1 cellular context compared by ENCODE assay signal in genomic region chr6:31822038-31822821, GRCh38.
TF ChIP-seq lines count a peak whose summit lies in the region.

No MANE protein-coding gene starts in this region.

TF ChIP-seq in HepG2, 621 proteins besides CTCF, POLR2A, EP300 and RAD21 (continued from another document and continues in another):
- TF ChIP-seq, protein P1, sequence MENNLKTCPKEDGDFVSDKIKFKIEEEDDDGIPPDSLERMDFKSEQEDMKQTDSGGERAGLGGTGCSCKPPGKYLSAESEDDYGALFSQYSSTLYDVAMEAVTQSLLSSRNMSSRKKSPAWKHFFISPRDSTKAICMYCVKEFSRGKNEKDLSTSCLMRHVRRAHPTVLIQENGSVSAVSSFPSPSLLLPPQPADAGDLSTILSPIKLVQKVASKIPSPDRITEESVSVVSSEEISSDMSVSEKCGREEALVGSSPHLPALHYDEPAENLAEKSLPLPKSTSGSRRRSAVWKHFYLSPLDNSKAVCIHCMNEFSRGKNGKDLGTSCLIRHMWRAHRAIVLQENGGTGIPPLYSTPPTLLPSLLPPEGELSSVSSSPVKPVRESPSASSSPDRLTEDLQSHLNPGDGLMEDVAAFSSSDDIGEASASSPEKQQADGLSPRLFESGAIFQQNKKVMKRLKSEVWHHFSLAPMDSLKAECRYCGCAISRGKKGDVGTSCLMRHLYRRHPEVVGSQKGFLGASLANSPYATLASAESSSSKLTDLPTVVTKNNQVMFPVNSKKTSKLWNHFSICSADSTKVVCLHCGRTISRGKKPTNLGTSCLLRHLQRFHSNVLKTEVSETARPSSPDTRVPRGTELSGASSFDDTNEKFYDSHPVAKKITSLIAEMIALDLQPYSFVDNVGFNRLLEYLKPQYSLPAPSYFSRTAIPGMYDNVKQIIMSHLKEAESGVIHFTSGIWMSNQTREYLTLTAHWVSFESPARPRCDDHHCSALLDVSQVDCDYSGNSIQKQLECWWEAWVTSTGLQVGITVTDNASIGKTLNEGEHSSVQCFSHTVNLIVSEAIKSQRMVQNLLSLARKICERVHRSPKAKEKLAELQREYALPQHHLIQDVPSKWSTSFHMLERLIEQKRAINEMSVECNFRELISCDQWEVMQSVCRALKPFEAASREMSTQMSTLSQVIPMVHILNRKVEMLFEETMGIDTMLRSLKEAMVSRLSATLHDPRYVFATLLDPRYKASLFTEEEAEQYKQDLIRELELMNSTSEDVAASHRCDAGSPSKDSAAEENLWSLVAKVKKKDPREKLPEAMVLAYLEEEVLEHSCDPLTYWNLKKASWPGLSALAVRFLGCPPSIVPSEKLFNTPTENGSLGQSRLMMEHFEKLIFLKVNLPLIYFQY (CRISPR knock-in tag; IDR thresholded peaks at IDR 0.05; ENCODE audit: borderline replicate concordance): no peak; the same call in 1 of the 2 replicates
- TF ChIP-seq HOXD1 (CRISPR knock-in tag; IDR thresholded peaks at IDR 0.05): no peak
- TF ChIP-seq HDAC6 (IDR thresholded peaks at IDR 0.05; ENCODE audit: low read depth, low read length): no peak
- TF ChIP-seq TRIM24 (CRISPR knock-in tag; IDR thresholded peaks at IDR 0.05): no peak
- TF ChIP-seq HMGA1 (CRISPR knock-in tag; conservative IDR thresholded peaks at IDR 0.05): no peak
- TF ChIP-seq ZSCAN25 (CRISPR knock-in tag; IDR thresholded peaks at IDR 0.05): peak; percentile 78
- TF ChIP-seq SNAPC5 (CRISPR knock-in tag; IDR thresholded peaks at IDR 0.05; ENCODE audit: borderline replicate concordance): no peak
- no peak for TF ChIP-seq ZNF546 (CRISPR knock-in tag; conservative IDR thresholded peaks at IDR 0.05)
- TF ChIP-seq SRSF4 (IDR thresholded peaks at IDR 0.05; ENCODE audit: low read depth, low read length, poor library complexity, severe bottlenecking): no peak
- TF ChIP-seq NKX3-1 (CRISPR knock-in tag; IDR thresholded peaks at IDR 0.05): no peak; the same call in 1 of the 2 replicates
- TF ChIP-seq ARNT (IDR thresholded peaks at IDR 0.05): no peak
- no peak for TF ChIP-seq RFXAP (CRISPR knock-in tag; IDR thresholded peaks at IDR 0.05; ENCODE audit: borderline replicate concordance)
- 0 out of 2 replicates have a peak, but pooled peaks have one; percentile 39 for TF ChIP-seq ESRRA (CRISPR knock-in tag; IDR thresholded peaks at IDR 0.05; ENCODE audit: low read depth)
- peak; percentile 27; the same call in 1 of the 2 replicates for TF ChIP-seq HNF1B (CRISPR knock-in tag; IDR thresholded peaks at IDR 0.05)
- TF ChIP-seq DR1 (CRISPR knock-in tag; IDR thresholded peaks at IDR 0.05): no peak
- TF ChIP-seq GABPB1 (CRISPR knock-in tag; IDR thresholded peaks at IDR 0.05): peak; percentile 10; the same call in 1 of the 2 replicates
- no peak for TF ChIP-seq ARNT2 (CRISPR knock-in tag; IDR thresholded peaks at IDR 0.05; ENCODE audit: low read depth)
- TF ChIP-seq ZNF34 (CRISPR knock-in tag; IDR thresholded peaks at IDR 0.05; ENCODE audit: borderline replicate concordance): no peak
- TF ChIP-seq ZBTB38 (CRISPR knock-in tag; IDR thresholded peaks at IDR 0.05): no peak
- TF ChIP-seq, protein P2, sequence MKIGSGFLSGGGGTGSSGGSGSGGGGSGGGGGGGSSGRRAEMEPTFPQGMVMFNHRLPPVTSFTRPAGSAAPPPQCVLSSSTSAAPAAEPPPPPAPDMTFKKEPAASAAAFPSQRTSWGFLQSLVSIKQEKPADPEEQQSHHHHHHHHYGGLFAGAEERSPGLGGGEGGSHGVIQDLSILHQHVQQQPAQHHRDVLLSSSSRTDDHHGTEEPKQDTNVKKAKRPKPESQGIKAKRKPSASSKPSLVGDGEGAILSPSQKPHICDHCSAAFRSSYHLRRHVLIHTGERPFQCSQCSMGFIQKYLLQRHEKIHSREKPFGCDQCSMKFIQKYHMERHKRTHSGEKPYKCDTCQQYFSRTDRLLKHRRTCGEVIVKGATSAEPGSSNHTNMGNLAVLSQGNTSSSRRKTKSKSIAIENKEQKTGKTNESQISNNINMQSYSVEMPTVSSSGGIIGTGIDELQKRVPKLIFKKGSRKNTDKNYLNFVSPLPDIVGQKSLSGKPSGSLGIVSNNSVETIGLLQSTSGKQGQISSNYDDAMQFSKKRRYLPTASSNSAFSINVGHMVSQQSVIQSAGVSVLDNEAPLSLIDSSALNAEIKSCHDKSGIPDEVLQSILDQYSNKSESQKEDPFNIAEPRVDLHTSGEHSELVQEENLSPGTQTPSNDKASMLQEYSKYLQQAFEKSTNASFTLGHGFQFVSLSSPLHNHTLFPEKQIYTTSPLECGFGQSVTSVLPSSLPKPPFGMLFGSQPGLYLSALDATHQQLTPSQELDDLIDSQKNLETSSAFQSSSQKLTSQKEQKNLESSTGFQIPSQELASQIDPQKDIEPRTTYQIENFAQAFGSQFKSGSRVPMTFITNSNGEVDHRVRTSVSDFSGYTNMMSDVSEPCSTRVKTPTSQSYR (CRISPR knock-in tag; IDR thresholded peaks at IDR 0.05; ENCODE audit: borderline replicate concordance): no peak; the same call in 1 of the 2 replicates
- 0 out of 2 replicates have a peak, but pooled peaks have one; percentile 49 for TF ChIP-seq ZNF33B (CRISPR knock-in tag; IDR thresholded peaks at IDR 0.05)
- 0 out of 2 replicates have a peak, but pooled peaks have one; percentile 57 for TF ChIP-seq ZNF224 (CRISPR knock-in tag; IDR thresholded peaks at IDR 0.05)
- peak; percentile 42; the same call in 1 of the 2 replicates for TF ChIP-seq SAP130 (CRISPR knock-in tag; IDR thresholded peaks at IDR 0.05; ENCODE audit: low read depth)
- peak; percentile 11; the same call in 1 of the 2 replicates for TF ChIP-seq HDAC2 (CRISPR knock-in tag; IDR thresholded peaks at IDR 0.05)
- TF ChIP-seq, protein P3, sequence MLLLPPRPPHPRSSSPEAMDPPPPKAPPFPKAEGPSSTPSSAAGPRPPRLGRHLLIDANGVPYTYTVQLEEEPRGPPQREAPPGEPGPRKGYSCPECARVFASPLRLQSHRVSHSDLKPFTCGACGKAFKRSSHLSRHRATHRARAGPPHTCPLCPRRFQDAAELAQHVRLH (CRISPR knock-in tag; IDR thresholded peaks at IDR 0.05; ENCODE audit: borderline replicate concordance, low read depth): no peak
- peak; percentile 56 for TF ChIP-seq SALL1 (CRISPR knock-in tag; IDR thresholded peaks at IDR 0.05)
- TF ChIP-seq, protein P4, sequence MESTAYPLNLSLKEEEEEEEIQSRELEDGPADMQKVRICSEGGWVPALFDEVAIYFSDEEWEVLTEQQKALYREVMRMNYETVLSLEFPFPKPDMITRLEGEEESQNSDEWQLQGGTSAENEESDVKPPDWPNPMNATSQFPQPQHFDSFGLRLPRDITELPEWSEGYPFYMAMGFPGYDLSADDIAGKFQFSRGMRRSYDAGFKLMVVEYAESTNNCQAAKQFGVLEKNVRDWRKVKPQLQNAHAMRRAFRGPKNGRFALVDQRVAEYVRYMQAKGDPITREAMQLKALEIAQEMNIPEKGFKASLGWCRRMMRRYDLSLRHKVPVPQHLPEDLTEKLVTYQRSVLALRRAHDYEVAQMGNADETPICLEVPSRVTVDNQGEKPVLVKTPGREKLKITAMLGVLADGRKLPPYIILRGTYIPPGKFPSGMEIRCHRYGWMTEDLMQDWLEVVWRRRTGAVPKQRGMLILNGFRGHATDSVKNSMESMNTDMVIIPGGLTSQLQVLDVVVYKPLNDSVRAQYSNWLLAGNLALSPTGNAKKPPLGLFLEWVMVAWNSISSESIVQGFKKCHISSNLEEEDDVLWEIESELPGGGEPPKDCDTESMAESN (CRISPR knock-in tag; conservative IDR thresholded peaks at IDR 0.05): no peak
- no peak for TF ChIP-seq ZFP82 (CRISPR knock-in tag; IDR thresholded peaks at IDR 0.05; ENCODE audit: borderline replicate concordance)
- no peak for TF ChIP-seq ZFP62 (CRISPR knock-in tag; IDR thresholded peaks at IDR 0.05)
- TF ChIP-seq FOXK1 (CRISPR knock-in tag; IDR thresholded peaks at IDR 0.05; ENCODE audit: borderline replicate concordance, low read depth): peak; percentile 10; the same call in 1 of the 2 replicates
- no peak for TF ChIP-seq FOSL1 (CRISPR knock-in tag; IDR thresholded peaks at IDR 0.05; ENCODE audit: borderline replicate concordance)
- TF ChIP-seq ZSCAN30 (CRISPR knock-in tag; IDR thresholded peaks at IDR 0.05): no peak
- TF ChIP-seq, protein P5, sequence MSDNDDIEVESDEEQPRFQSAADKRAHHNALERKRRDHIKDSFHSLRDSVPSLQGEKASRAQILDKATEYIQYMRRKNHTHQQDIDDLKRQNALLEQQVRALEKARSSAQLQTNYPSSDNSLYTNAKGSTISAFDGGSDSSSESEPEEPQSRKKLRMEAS (IDR thresholded peaks at IDR 0.05): peak; percentile 56
- 0 out of 2 replicates have a peak, but pooled peaks have one; percentile 19 for TF ChIP-seq ZFP36L1 (CRISPR knock-in tag; IDR thresholded peaks at IDR 0.05)
- TF ChIP-seq HMGXB4 (CRISPR knock-in tag; IDR thresholded peaks at IDR 0.05; ENCODE audit: borderline replicate concordance in 1 of 2, low read depth in 1 of 2): no peak; a peak in 1 of 4 replicates
- TF ChIP-seq ZNF337 (CRISPR knock-in tag; IDR thresholded peaks at IDR 0.05; ENCODE audit: borderline replicate concordance, low read depth): no peak
- TF ChIP-seq, protein P6, sequence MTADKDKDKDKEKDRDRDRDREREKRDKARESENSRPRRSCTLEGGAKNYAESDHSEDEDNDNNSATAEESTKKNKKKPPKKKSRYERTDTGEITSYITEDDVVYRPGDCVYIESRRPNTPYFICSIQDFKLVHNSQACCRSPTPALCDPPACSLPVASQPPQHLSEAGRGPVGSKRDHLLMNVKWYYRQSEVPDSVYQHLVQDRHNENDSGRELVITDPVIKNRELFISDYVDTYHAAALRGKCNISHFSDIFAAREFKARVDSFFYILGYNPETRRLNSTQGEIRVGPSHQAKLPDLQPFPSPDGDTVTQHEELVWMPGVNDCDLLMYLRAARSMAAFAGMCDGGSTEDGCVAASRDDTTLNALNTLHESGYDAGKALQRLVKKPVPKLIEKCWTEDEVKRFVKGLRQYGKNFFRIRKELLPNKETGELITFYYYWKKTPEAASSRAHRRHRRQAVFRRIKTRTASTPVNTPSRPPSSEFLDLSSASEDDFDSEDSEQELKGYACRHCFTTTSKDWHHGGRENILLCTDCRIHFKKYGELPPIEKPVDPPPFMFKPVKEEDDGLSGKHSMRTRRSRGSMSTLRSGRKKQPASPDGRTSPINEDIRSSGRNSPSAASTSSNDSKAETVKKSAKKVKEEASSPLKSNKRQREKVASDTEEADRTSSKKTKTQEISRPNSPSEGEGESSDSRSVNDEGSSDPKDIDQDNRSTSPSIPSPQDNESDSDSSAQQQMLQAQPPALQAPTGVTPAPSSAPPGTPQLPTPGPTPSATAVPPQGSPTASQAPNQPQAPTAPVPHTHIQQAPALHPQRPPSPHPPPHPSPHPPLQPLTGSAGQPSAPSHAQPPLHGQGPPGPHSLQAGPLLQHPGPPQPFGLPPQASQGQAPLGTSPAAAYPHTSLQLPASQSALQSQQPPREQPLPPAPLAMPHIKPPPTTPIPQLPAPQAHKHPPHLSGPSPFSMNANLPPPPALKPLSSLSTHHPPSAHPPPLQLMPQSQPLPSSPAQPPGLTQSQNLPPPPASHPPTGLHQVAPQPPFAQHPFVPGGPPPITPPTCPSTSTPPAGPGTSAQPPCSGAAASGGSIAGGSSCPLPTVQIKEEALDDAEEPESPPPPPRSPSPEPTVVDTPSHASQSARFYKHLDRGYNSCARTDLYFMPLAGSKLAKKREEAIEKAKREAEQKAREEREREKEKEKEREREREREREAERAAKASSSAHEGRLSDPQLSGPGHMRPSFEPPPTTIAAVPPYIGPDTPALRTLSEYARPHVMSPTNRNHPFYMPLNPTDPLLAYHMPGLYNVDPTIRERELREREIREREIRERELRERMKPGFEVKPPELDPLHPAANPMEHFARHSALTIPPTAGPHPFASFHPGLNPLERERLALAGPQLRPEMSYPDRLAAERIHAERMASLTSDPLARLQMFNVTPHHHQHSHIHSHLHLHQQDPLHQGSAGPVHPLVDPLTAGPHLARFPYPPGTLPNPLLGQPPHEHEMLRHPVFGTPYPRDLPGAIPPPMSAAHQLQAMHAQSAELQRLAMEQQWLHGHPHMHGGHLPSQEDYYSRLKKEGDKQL (CRISPR knock-in tag; IDR thresholded peaks at IDR 0.05; ENCODE audit: low read depth): no peak
- TF ChIP-seq EZH2 (conservative IDR thresholded peaks at IDR 0.05; ENCODE audit: low read depth, low read length): no peak
- TF ChIP-seq, protein P7, sequence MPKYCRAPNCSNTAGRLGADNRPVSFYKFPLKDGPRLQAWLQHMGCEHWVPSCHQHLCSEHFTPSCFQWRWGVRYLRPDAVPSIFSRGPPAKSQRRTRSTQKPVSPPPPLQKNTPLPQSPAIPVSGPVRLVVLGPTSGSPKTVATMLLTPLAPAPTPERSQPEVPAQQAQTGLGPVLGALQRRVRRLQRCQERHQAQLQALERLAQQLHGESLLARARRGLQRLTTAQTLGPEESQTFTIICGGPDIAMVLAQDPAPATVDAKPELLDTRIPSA (CRISPR knock-in tag; IDR thresholded peaks at IDR 0.05; ENCODE audit: borderline replicate concordance): no peak
- TF ChIP-seq ZNF138 (CRISPR knock-in tag; IDR thresholded peaks at IDR 0.05; ENCODE audit: low read depth): no peak
- TF ChIP-seq MEF2D (CRISPR knock-in tag; IDR thresholded peaks at IDR 0.05): peak; percentile 32; the same call in 1 of the 2 replicates
- TF ChIP-seq ZSCAN9 (CRISPR knock-in tag; IDR thresholded peaks at IDR 0.05; ENCODE audit: borderline replicate concordance): no peak; the same call in 1 of the 2 replicates
- no peak for TF ChIP-seq NPAS2 (CRISPR knock-in tag; IDR thresholded peaks at IDR 0.05; ENCODE audit: borderline replicate concordance)
- TF ChIP-seq ZNF274 (CRISPR knock-in tag; IDR thresholded peaks at IDR 0.05): no peak
- no peak; the same call in 1 of the 2 replicates for TF ChIP-seq MAF1 (CRISPR knock-in tag; IDR thresholded peaks at IDR 0.05; ENCODE audit: borderline replicate concordance)
- no peak for TF ChIP-seq ZNF768 (CRISPR knock-in tag; IDR thresholded peaks at IDR 0.05)
- no peak for TF ChIP-seq RORA (CRISPR knock-in tag; IDR thresholded peaks at IDR 0.05)
